ENCODE assay signal across 8 cellular contexts in the genomic region with DNA sequence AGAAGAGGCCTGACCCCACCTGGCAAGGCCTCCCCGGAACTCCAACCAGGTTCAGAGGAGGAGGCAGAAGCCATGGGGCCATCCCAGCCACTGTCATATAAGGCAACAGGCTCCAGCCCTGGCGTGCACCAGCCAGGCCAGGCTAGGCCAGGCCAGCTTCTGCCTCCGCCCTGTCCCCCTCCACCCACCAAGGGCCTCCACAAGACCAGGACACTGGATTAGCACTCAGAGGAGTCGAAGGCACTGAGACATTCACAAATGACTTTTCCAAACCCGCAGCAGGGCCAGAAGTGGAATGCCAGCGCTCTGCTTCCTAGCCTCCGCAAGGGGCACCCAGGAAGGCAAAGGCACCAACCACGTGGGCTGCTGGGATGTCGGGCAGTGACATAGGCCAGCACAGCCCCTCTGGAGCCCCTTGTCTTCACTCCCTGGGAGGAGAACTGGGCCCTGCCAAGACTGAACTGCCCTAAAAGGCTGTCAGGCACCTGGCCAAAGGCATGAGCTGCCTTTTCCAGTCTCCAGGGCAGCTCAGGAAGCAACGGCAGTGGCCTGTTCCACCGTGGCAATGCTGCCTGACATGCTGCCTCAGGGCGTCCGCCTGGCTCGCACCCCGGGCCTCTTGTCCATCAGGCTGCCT. TPM values are rescaled to one million over a fixed set of nuclear protein-coding genes. Genes with fewer than 3 reads are reported as not detected.
A peak's percentile ranks its signal among the peaks of the same experiment; 100 is the strongest.
DNase-seq lines count a peak whose midpoint lies in the region; ATAC-seq and TF ChIP-seq lines count a peak whose summit lies in the region.

No MANE protein-coding gene starts in this region.

- H3K27ac ChIP-seq in muscle layer of colon (ENCODE audit: low read depth, low read length): peak overlapping the region; percentile 100
- peak overlapping the region; percentile 92 for H3K27ac ChIP-seq in urinary bladder (ENCODE audit: low read depth)

- H3K9ac ChIP-seq in muscle layer of colon (ENCODE audit: low read length): peak overlapping the region; percentile 71

- no peaks in the 10 kb centered on the region for H3K9me3 ChIP-seq in muscle layer of colon (ENCODE audit: low read length)

- DNase-seq in NCI-H510A (lab: John Stamatoyannopoulos, UW) (peak; percentile 33), NCI-H510A treated with DMSO at 0.1 percent for 48 hours (lab: John Stamatoyannopoulos, UW) (no peak), fibroblast of pulmonary artery (ENCODE audit: low read depth) (peak; percentile 28), COR-L47 (lab: John Stamatoyannopoulos, UW) (no peak)
- no peak for DNase-seq in effector CD4-positive, alpha-beta T cell

- WGBS in urinary bladder: 23% methylated on average over 15 of the region's 15 CpGs

- TF ChIP-seq CTCF in fibroblast of pulmonary artery (IDR thresholded peaks at IDR 0.05; ENCODE audit: low read length, missing control alignments): no peak

- H3K4me3 ChIP-seq in fibroblast of pulmonary artery (replicated peaks; ENCODE audit: low read depth, low read length) (no peak overlapping the region), muscle layer of colon (ENCODE audit: low read depth in 1 of 2, low read length in 2 of 2) (peak overlapping the region in 1 of 2 donors; percentile 36), urinary bladder (ENCODE audit: low read depth, low read length) (no peak overlapping the region)

- H3K4me1 ChIP-seq in muscle layer of colon (ENCODE audit: insufficient read depth, low read length) (peaks cover 54% of the 10 kb centered on the region), urinary bladder (ENCODE audit: insufficient read depth) (no peaks in the 10 kb centered on the region)

- ATAC-seq in GM21528 (IDR thresholded peaks at IDR 0.05; ENCODE audit: low FRiP score, unreplicated experiment): no peak

- H3K36me3 ChIP-seq in muscle layer of colon (ENCODE audit: insufficient read depth, low read length) (no peaks in the 10 kb centered on the region), urinary bladder (ENCODE audit: insufficient read depth) (no peaks in the 10 kb centered on the region)

- no peaks in the 10 kb centered on the region for H3K27me3 ChIP-seq in muscle layer of colon (ENCODE audit: control insufficient read depth in 1 of 2, insufficient read depth in 2 of 2, low read length in 2 of 2)

RNA-seq across cellular contexts. Expression of gene SEMA4C, which starts 37.6 kb away (rescaled TPM):
- 27.4 TPM for total RNA-seq in urinary bladder
- polyA plus RNA-seq in urinary bladder: 80.1 TPM

RNA-seq across cellular contexts. Expression of gene ANKRD39, which starts 49.7 kb away (rescaled TPM):
- 5.8 TPM for total RNA-seq in urinary bladder
- polyA plus RNA-seq in urinary bladder: 18.8 TPM

Comparison
In these comparisons a context has a peak if more than half of its experiments do, and no peak if none do; other contexts are left out.
1. DNase-seq: peak in NCI-H510A (single experiment) and fibroblast of pulmonary artery (single experiment); none in NCI-H510A treated with DMSO at 0.1 percent for 48 hours (single experiment), effector CD4-positive, alpha-beta T cell (single experiment) and COR-L47 (single experiment).